1 cellular context compared by ENCODE assay signal in the genomic region with DNA sequence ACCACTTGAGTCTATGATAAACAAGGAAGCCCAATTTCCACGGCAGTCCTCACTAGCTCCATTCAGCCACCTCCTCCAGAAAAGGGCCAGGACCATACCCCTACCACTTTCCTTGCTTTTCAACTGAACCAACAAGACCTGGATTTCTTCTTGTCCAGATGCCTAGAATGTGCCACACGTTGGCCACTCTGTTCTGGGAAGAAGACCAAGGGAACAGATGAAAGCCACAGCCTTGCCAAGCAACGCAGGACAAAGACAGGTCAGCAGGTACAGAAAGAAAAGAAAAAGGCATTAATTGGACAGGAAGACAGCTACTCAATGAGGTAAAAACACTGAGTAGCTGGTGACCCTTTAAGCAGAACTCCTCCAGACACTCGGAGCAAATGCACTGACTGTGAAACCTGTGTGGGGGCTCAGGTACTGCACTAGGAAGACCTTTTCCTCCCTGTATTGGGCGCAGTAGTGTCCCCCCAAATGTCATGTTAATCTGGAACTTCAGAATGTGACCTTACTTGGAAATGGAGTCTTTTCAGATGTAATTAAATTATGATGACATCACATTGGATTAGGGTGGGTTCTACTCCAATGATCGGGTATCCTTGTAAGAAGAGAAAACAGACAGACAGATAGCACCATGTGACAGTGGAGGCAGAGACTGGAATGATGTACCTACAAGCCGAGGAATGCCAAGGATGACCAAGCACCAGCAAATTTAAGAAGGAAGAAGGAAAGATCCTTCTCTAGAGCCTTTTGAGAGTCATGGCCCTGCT.
TF ChIP-seq lines count a peak whose summit lies in the region.

No MANE protein-coding gene starts in this region.

TF ChIP-seq in A549, 52 proteins besides CTCF, POLR2A, EP300 and RAD21:
- no peak for TF ChIP-seq HOXB5 (CRISPR knock-in tag; IDR thresholded peaks at IDR 0.05)
- no peak for TF ChIP-seq EHMT2 (IDR thresholded peaks at IDR 0.05; ENCODE audit: low read depth)
- TF ChIP-seq, protein P1, sequence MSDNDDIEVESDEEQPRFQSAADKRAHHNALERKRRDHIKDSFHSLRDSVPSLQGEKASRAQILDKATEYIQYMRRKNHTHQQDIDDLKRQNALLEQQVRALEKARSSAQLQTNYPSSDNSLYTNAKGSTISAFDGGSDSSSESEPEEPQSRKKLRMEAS (IDR thresholded peaks at IDR 0.05), result no peak
- TF ChIP-seq RARB (CRISPR knock-in tag; IDR thresholded peaks at IDR 0.05), result no peak
- TF ChIP-seq FOSB (CRISPR knock-in tag; IDR thresholded peaks at IDR 0.05), result no peak
- TF ChIP-seq GATA3 (IDR thresholded peaks at IDR 0.05; ENCODE audit: borderline replicate concordance), result no peak
- no peak for TF ChIP-seq TFCP2L1 (CRISPR knock-in tag; IDR thresholded peaks at IDR 0.05)
- TF ChIP-seq NPAS2 (CRISPR knock-in tag; IDR thresholded peaks at IDR 0.05; ENCODE audit: borderline replicate concordance), result no peak
- no peak for TF ChIP-seq EHF (CRISPR knock-in tag; IDR thresholded peaks at IDR 0.05)
- no peak for TF ChIP-seq BHLHE40 (IDR thresholded peaks at IDR 0.05; ENCODE audit: low read depth, low read length)
- TF ChIP-seq HOXA7 (CRISPR knock-in tag; IDR thresholded peaks at IDR 0.05), result no peak
- no peak for TF ChIP-seq CBX2 (IDR thresholded peaks at IDR 0.05; ENCODE audit: borderline replicate concordance, low read depth)
